14 cellular contexts compared by ENCODE assay signal in the genomic region with DNA sequence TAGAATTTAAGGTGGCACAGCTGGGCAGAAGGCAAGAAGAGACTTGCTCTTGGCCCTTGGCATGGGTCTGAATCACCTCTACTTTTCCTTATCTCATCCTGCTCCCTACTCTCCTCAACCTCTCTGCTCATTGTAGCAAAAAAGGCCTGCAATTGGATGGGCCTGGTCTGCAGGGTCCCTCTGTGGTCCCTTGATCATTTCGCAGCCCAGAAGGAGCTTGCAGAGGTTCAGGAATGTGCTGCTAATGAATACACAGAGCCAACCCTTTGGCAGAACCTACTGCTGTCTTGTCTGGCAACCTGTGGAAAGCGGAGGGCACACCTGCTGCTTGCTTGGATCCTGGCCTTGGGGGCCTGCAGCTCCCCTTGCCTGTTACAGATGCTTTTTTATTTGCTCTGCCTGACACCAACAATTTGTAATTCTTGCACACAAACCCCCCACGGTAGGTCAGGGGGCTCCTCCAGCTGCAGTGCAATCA.
"Had no signal": no experiment of that assay in that cellular context is flagged by ENCODE, and none has a peak within 500 bp of the region (broad histone marks: within the 10 kb centered on the region; RNA-seq: fewer than 3 reads in every experiment).

No MANE protein-coding gene starts in this region.

- H3K4me3 ChIP-seq: left lung, neural progenitor cell, right atrium auricular region had no signal

- H3K4me2 ChIP-seq: neural progenitor cell had no signal

- H3K4me1 ChIP-seq: neural progenitor cell, right atrium auricular region had no signal

- H3K27ac ChIP-seq: neural progenitor cell, right atrium auricular region had no signal

- ATAC-seq: activated naive CD8-positive, alpha-beta T cell treated with anti-CD3 and anti-CD28 coated beads, Interleukin-2, amount 50 U/mL, for 24 hours; left lung; stimulated activated naive B cell treated with anti-CD40 and anti-IgM and Interleukin-4, amounts not matched to agents 10 μg/mL and 1 μg/mL and 100 μg/mL, for 72 hours had no signal

- DNase-seq: activated B cell treated with CpG ODN at 0.5 μM for 24 hours; activated CD4-positive, alpha-beta T cell treated with anti-CD3 and anti-CD28 coated beads, Interleukin-2, amount 10 ng/mL, durations not matched to agents 24 days and 14 days; activated naive CD4-positive, alpha-beta T cell treated with Interleukin-2 at 50 U/mL for 16 hours; activated naive CD8-positive, alpha-beta T cell treated with anti-CD3 and anti-CD28 coated beads, Interleukin-2, amount 50 U/mL, for 24 hours; heart left ventricle; left lung; midbrain; small intestine; stimulated activated naive B cell treated with anti-CD40 and anti-IgM and Interleukin-4, amounts not matched to agents 10 μg/mL and 1 μg/mL and 100 μg/mL, for 72 hours; trophoblast cell had no signal

- H3K27me3 ChIP-seq: heart left ventricle, left lung, neural progenitor cell, right atrium auricular region had no signal

- H3K36me3 ChIP-seq: heart left ventricle, left lung, neural progenitor cell, right atrium auricular region had no signal

- FAIRE-seq: frontal cortex, islet of Langerhans, small intestine had no signal

- H3K9ac ChIP-seq: neural progenitor cell had no signal
